Comparison of ENCODE assay signal across 18 cellular contexts in the genomic region with DNA sequence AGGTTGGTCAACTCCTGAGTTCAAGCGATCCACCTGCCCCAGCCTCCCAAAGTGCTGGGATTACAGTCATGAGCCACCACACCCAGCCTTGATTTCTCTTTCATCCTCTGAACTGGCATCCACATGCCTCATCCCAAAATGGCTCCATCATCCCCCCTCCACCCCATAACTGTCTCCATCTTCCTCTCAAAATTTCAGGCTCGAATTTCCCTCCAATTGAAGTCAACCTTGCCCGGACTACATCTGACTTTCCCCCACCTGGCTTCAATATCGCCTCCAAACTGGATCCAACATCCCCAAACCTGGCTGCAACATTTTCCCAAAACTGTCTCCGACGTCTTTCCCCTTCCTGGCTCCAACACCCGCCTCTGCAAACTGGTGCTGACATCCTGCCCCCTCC. TPM values are rescaled to one million over a fixed set of nuclear protein-coding genes. Genes with fewer than 3 reads are reported as not detected.
DNase-seq lines count a peak whose midpoint lies in the region; ATAC-seq and TF ChIP-seq lines count a peak whose summit lies in the region.
"Had no signal": no experiment of that assay in that cellular context is flagged by ENCODE, and none has a peak within 500 bp of the region (broad histone marks: within the 10 kb centered on the region; RNA-seq: fewer than 3 reads in every experiment).

No MANE protein-coding gene starts in this region.

- no peaks in the 10 kb centered on the region for H3K36me3 Mint-ChIP-seq in endothelial cell (ENCODE audit: low read depth, unreplicated experiment)
- H3K36me3 Mint-ChIP-seq in neural crest cell (ENCODE audit: low read depth) = no peaks in the 10 kb centered on the region

- intact Hi-C loops in upper lobe of right lung (cut with DNase I) = no loop called here

- in situ Hi-C loops in G401 (cut with HindIII; ENCODE audit: low sequenced_read_pairs) = no loop called here

- no peaks in the 10 kb centered on the region for H3K27me3 ChIP-seq in upper lobe of right lung

- H3K4me1 ChIP-seq in ES-I3 (ENCODE audit: insufficient read depth, low read length) (peaks cover 17% of the 10 kb centered on the region; the same call in 1 of the 2 replicates), upper lobe of right lung (no peaks in the 10 kb centered on the region)

- H3K27ac Mint-ChIP-seq in endothelial cell (ENCODE audit: unreplicated experiment) = peak overlapping the region; percentile 22
- H3K27ac Mint-ChIP-seq in neural crest cell (ENCODE audit: unreplicated experiment) = peak overlapping the region; percentile 38

- H3K27me3 Mint-ChIP-seq in endothelial cell (ENCODE audit: unreplicated experiment) = peaks cover 9% of the 10 kb centered on the region
- peaks cover 13% of the 10 kb centered on the region for H3K27me3 Mint-ChIP-seq in neural crest cell (ENCODE audit: low read depth)

- H3K9me3 ChIP-seq in ES-I3 (ENCODE audit: control insufficient read depth, insufficient read depth, low read length) = no peaks in the 10 kb centered on the region
- H3K9me3 ChIP-seq in upper lobe of right lung = no peaks in the 10 kb centered on the region
- H3K9me3 ChIP-seq: Caco-2, SK-N-SH had no signal

- peak overlapping the region; percentile 42 for H3K4me3 ChIP-seq in upper lobe of right lung

- no peak overlapping the region for H3K27ac ChIP-seq in upper lobe of right lung

- H3K4me1 Mint-ChIP-seq in endothelial cell (ENCODE audit: unreplicated experiment) (peaks cover 31% of the 10 kb centered on the region), neural crest cell (peaks cover 33% of the 10 kb centered on the region)

- no peaks in the 10 kb centered on the region for H3K36me3 ChIP-seq in ES-I3 (ENCODE audit: insufficient read depth, low read length)
- no peaks in the 10 kb centered on the region for H3K36me3 ChIP-seq in upper lobe of right lung

- H3K9ac ChIP-seq in ES-I3 (ENCODE audit: low read depth, low read length) = peak overlapping the region; percentile 31; the same call in 1 of the 2 replicates
- H3K9ac ChIP-seq: SK-N-SH had no signal

- DNase-seq in endothelial cell (ENCODE audit: low spot score) (no peak), neural crest cell (ENCODE audit: low read depth, low spot score) (no peak), upper lobe of right lung (no peak), G401 (ENCODE audit: low spot score) (no peak)
- DNase-seq: AML-193, Caco-2, DMS153, NCI-H1436, NCI-H1930, NCI-H226, NCI-H524, SHP77, SK-N-SH had no signal

- H3K4me3 Mint-ChIP-seq in endothelial cell (ENCODE audit: unreplicated experiment) (peak overlapping the region; percentile 53), neural crest cell (peak overlapping the region; percentile 25)

- no peak for ATAC-seq in upper lobe of right lung
- no peak for ATAC-seq in GM19463 (IDR thresholded peaks at IDR 0.05; ENCODE audit: unreplicated experiment)
- ATAC-seq in GM21619 (IDR thresholded peaks at IDR 0.05; ENCODE audit: unreplicated experiment) = no peak

- TF ChIP-seq CTCF in endothelial cell (IDR thresholded peaks at IDR 0.05; ENCODE audit: unreplicated experiment) = no peak
- no peak for TF ChIP-seq CTCF in neural crest cell (conservative IDR thresholded peaks at IDR 0.05)
- TF ChIP-seq CTCF in upper lobe of right lung (IDR thresholded peaks at IDR 0.05) = no peak

- H3K9me3 Mint-ChIP-seq in endothelial cell (ENCODE audit: unreplicated experiment) (no peaks in the 10 kb centered on the region), neural crest cell (no peaks in the 10 kb centered on the region)

RNA-seq across cellular contexts. Expression of gene EXOC3L2, which starts 1.1 kb away (rescaled TPM):
- total RNA-seq in endothelial cell (ENCODE audit: unreplicated experiment) (5.5 TPM), neural crest cell (0.91 and 1.1 TPM in 2 replicates), upper lobe of right lung (11.9 TPM)
- not detected in 2 replicates for total RNA-seq in G401 (2014; rRNA removed; shearing (Covaris generic))
- total RNA-seq: Caco-2, MCF 10A, RPMI7951 had no signal

RNA-seq across cellular contexts. Expression of gene MARK4, which starts 6.9 kb away (rescaled TPM):
- total RNA-seq in endothelial cell (ENCODE audit: unreplicated experiment) (165 TPM), neural crest cell (57.2 and 59.8 TPM in 2 replicates), upper lobe of right lung (30.0 TPM)
- total RNA-seq in G401 (2014; rRNA removed; shearing (Covaris generic)) = 19.2 and 23.6 TPM in 2 replicates
